In genomic region chr6:138204792-138205384, GRCh38 we compare ENCODE assay signal across 18 cellular contexts. TPM values are rescaled to one million over a fixed set of nuclear protein-coding genes. Genes with fewer than 3 reads are reported as not detected.
DNase-seq lines count a peak whose midpoint lies in the region; ATAC-seq lines count a peak whose summit lies in the region.
"Had no signal": no experiment of that assay in that cellular context is flagged by ENCODE, and none has a peak within 500 bp of the region (broad histone marks: within the 10 kb centered on the region; RNA-seq: fewer than 3 reads in every experiment).

No MANE protein-coding gene starts in this region.

- DNase-seq in DMS53 treated with DMSO at 0.1 percent for 48 hours (lab: John Stamatoyannopoulos, UW; ENCODE audit: unreplicated experiment): peak; percentile 37
- DNase-seq in NCI-H524 treated with DMSO at 0.1 percent for 48 hours (lab: John Stamatoyannopoulos, UW): peak; percentile 11
- DNase-seq in SHP77 treated with DMSO at 0.1 percent for 48 hours (lab: John Stamatoyannopoulos, UW): no peak
- no peak for DNase-seq in activated naive CD8-positive, alpha-beta T cell treated with anti-CD3 and anti-CD28 coated beads, Interleukin-2, amount 50 U/mL, for 24 hours
- no peak for DNase-seq in naive thymus-derived CD8-positive, alpha-beta T cell
- DNase-seq: ACHN; Calu3; CD4-positive, CD25-positive, alpha-beta regulatory T cell; DMS 273 treated with DMSO at 0.1 percent for 48 hours; DND-41; GDM1 had no signal

- no peak overlapping the region for H3K4me3 Mint-ChIP-seq in activated naive CD8-positive, alpha-beta T cell treated with anti-CD3 and anti-CD28 coated beads, Interleukin-2, amount 50 U/mL, for 24 hours
- no peak overlapping the region for H3K4me3 Mint-ChIP-seq in naive thymus-derived CD8-positive, alpha-beta T cell
- H3K4me3 Mint-ChIP-seq: CD4-positive, CD25-positive, alpha-beta regulatory T cell had no signal

- H3K9ac ChIP-seq in endocrine pancreas (ENCODE audit: control insufficient read depth, insufficient read depth, low read length): no peak overlapping the region
- H3K9ac ChIP-seq: BLaER1 treated with 17β-estradiol and CSF1 and Interleukin-3, amounts not matched to agents 10 nM and 100 nM had no signal

- H3K27me3 Mint-ChIP-seq in activated naive CD8-positive, alpha-beta T cell treated with anti-CD3 and anti-CD28 coated beads, Interleukin-2, amount 50 U/mL, for 24 hours: peaks cover 11% of the 10 kb centered on the region
- H3K27me3 Mint-ChIP-seq in naive thymus-derived CD8-positive, alpha-beta T cell: peaks cover 16 to 36% (median 33%) of the 10 kb centered on the region in 5 donors

- no peaks in the 10 kb centered on the region for H3K9me3 Mint-ChIP-seq in activated naive CD8-positive, alpha-beta T cell treated with anti-CD3 and anti-CD28 coated beads, Interleukin-2, amount 50 U/mL, for 24 hours
- peaks cover 0 to 3% (median 0%) of the 10 kb centered on the region in 9 donors for H3K9me3 Mint-ChIP-seq in naive thymus-derived CD8-positive, alpha-beta T cell

- no peaks in the 10 kb centered on the region for H3K9me3 ChIP-seq in endocrine pancreas (ENCODE audit: control insufficient read depth, low read length)
- H3K9me3 ChIP-seq: HAP-1 had no signal

- H3K27ac Mint-ChIP-seq in activated naive CD8-positive, alpha-beta T cell treated with anti-CD3 and anti-CD28 coated beads, Interleukin-2, amount 50 U/mL, for 24 hours: no peak overlapping the region
- no peak overlapping the region for H3K27ac Mint-ChIP-seq in naive thymus-derived CD8-positive, alpha-beta T cell
- H3K27ac Mint-ChIP-seq: CD4-positive, CD25-positive, alpha-beta regulatory T cell had no signal

- no peaks in the 10 kb centered on the region for H3K36me3 ChIP-seq in endocrine pancreas (ENCODE audit: control insufficient read depth, insufficient read depth, low read length)
- H3K36me3 ChIP-seq: BLaER1 treated with 17β-estradiol and CSF1 and Interleukin-3, amounts not matched to agents 10 nM and 100 nM; HAP-1 had no signal

- POLR2A ChIA-PET in naive thymus-derived CD8-positive, alpha-beta T cell (lab: Charles Lee): no interaction called here

- H3K27ac ChIP-seq in temporal lobe (ENCODE audit: low read depth, low read length): peak overlapping the region; percentile 57
- H3K27ac ChIP-seq: BLaER1 treated with 17β-estradiol and CSF1 and Interleukin-3, amounts not matched to agents 10 nM and 100 nM had no signal

- H3K27me3 ChIP-seq in endocrine pancreas (ENCODE audit: control insufficient read depth, insufficient read depth, low read length): no peaks in the 10 kb centered on the region
- H3K27me3 ChIP-seq: BLaER1 treated with 17β-estradiol and CSF1 and Interleukin-3, amounts not matched to agents 10 nM and 100 nM had no signal

- peak overlapping the region; percentile 15 for H3K4me3 ChIP-seq in endocrine pancreas (ENCODE audit: control insufficient read depth, insufficient read depth, low read length)
- H3K4me3 ChIP-seq: BLaER1 treated with 17β-estradiol and CSF1 and Interleukin-3, amounts not matched to agents 10 nM and 100 nM; HAP-1 had no signal

- no peaks in the 10 kb centered on the region for H3K36me3 Mint-ChIP-seq in activated naive CD8-positive, alpha-beta T cell treated with anti-CD3 and anti-CD28 coated beads, Interleukin-2, amount 50 U/mL, for 24 hours (ENCODE audit: low read depth)
- H3K36me3 Mint-ChIP-seq in naive thymus-derived CD8-positive, alpha-beta T cell: no peaks in the 10 kb centered on the region
- H3K36me3 Mint-ChIP-seq: CD4-positive, CD25-positive, alpha-beta regulatory T cell had no signal

- no peaks in the 10 kb centered on the region for H3K4me1 Mint-ChIP-seq in activated naive CD8-positive, alpha-beta T cell treated with anti-CD3 and anti-CD28 coated beads, Interleukin-2, amount 50 U/mL, for 24 hours
- no peaks in the 10 kb centered on the region for H3K4me1 Mint-ChIP-seq in naive thymus-derived CD8-positive, alpha-beta T cell
- H3K4me1 Mint-ChIP-seq: CD4-positive, CD25-positive, alpha-beta regulatory T cell had no signal

- peaks cover 18% of the 10 kb centered on the region for H3K4me1 ChIP-seq in endocrine pancreas (ENCODE audit: control insufficient read depth, insufficient read depth, low read length)
- H3K4me1 ChIP-seq: BLaER1 treated with 17β-estradiol and CSF1 and Interleukin-3, amounts not matched to agents 10 nM and 100 nM; HAP-1 had no signal

- ATAC-seq in activated naive CD8-positive, alpha-beta T cell treated with anti-CD3 and anti-CD28 coated beads, Interleukin-2, amount 50 U/mL, for 24 hours: no peak
- no peak for ATAC-seq in naive thymus-derived CD8-positive, alpha-beta T cell

RNA-seq across cellular contexts. Expression of gene PBOV1, which starts 13.4 kb away (rescaled TPM):
- total RNA-seq in temporal lobe: not detected
- not detected for total RNA-seq in naive thymus-derived CD8-positive, alpha-beta T cell
- polyA plus RNA-seq in naive thymus-derived CD8-positive, alpha-beta T cell: not detected
- total RNA-seq: A172; Calu3; CD4-positive, CD25-positive, alpha-beta regulatory T cell; H1; HT1080 had no signal
- polyA plus RNA-seq: CD4-positive, CD25-positive, alpha-beta regulatory T cell; H1 had no signal

RNA-seq across cellular contexts. Expression of gene ARFGEF3, which starts 43.1 kb away (rescaled TPM):
- 45.2 TPM for total RNA-seq in temporal lobe
- not detected for total RNA-seq in naive thymus-derived CD8-positive, alpha-beta T cell
- polyA plus RNA-seq in naive thymus-derived CD8-positive, alpha-beta T cell: not detected
- total RNA-seq: CD4-positive, CD25-positive, alpha-beta regulatory T cell had no signal
- polyA plus RNA-seq: CD4-positive, CD25-positive, alpha-beta regulatory T cell had no signal

Comparison
In these comparisons a context has a peak if more than half of its experiments do, and no peak if none do; other contexts are left out.
1. DNase-seq: peak in DMS53 treated with DMSO at 0.1 percent for 48 hours (single experiment) and NCI-H524 treated with DMSO at 0.1 percent for 48 hours (single experiment); none in SHP77 treated with DMSO at 0.1 percent for 48 hours (single experiment), activated naive CD8-positive, alpha-beta T cell treated with anti-CD3 and anti-CD28 coated beads, Interleukin-2, amount 50 U/mL, for 24 hours (single experiment) and naive thymus-derived CD8-positive, alpha-beta T cell (0 of 10).
2. RNA of gene ARFGEF3, which starts 43.1 kb away (total RNA-seq): 45.2 TPM in temporal lobe (single experiment); not detected in naive thymus-derived CD8-positive, alpha-beta T cell; every median in the first group is over 10 times any median in the second.